ENCODE assay signal across 1 cellular context in the genomic region with DNA sequence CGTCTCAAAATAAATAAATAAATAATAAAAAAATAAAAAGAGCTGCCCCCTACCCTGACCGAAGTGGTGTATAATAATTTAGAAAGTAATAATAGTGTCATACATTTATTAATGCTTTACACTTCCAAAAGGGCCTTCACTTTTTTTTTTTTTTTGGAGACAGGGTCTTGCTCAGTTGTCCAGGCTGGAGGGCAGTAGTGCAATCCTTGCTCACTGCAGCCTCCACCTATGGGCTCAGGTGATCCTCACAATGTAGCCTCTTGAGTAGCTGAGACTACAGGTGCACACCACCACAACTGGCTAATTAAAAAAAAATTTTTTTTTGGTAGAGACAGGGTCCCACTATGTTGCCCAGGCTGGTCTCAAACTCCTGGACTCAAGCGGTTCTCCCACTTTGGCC.
TF ChIP-seq lines count a peak whose summit lies in the region.

No MANE protein-coding gene starts in this region.

TF ChIP-seq in GM23338, 12 proteins besides CTCF, POLR2A, EP300 and RAD21 (continued from another document):
- TF ChIP-seq REST (IDR thresholded peaks at IDR 0.05; ENCODE audit: unreplicated experiment) (no peak), ETS1 (IDR thresholded peaks at IDR 0.05) (no peak), EZH2phosphoT487 (IDR thresholded peaks at IDR 0.05; ENCODE audit: unreplicated experiment) (no peak), EZH2 (IDR thresholded peaks at IDR 0.05; ENCODE audit: low read depth, unreplicated experiment) (no peak), ZNF462 (CRISPR knock-in tag; IDR thresholded peaks at IDR 0.05) (no peak), ZNF114 (CRISPR knock-in tag; IDR thresholded peaks at IDR 0.05) (no peak), POLR2AphosphoS5 (IDR thresholded peaks at IDR 0.05; ENCODE audit: low read depth) (no peak)
